12 cellular contexts compared by ENCODE assay signal in genomic region chr10:109966961-109967738, GRCh38. TPM values are rescaled to one million over a fixed set of nuclear protein-coding genes. Genes with fewer than 3 reads are reported as not detected.
DNase-seq lines count a peak whose midpoint lies in the region; ATAC-seq and TF ChIP-seq lines count a peak whose summit lies in the region.
"Had no signal": no experiment of that assay in that cellular context is flagged by ENCODE, and none has a peak within 500 bp of the region (broad histone marks: within the 10 kb centered on the region; RNA-seq: fewer than 3 reads in every experiment).

No MANE protein-coding gene starts in this region.

- no peak for TF ChIP-seq CTCF in endodermal cell (conservative IDR thresholded peaks at IDR 0.05)
- TF ChIP-seq CTCF in prostate gland (IDR thresholded peaks at IDR 0.05): no peak

- no peak for ATAC-seq in HG02884 (IDR thresholded peaks at IDR 0.05; ENCODE audit: unreplicated experiment)
- no peak for ATAC-seq in GM21526 (IDR thresholded peaks at IDR 0.05; ENCODE audit: low FRiP score, unreplicated experiment)
- no peak for ATAC-seq in activated naive CD4-positive, alpha-beta T cell treated with anti-CD3 and anti-CD28 coated beads, Interleukin-2, amount 50 U/mL, for 72 hours

- H3K4me3 Mint-ChIP-seq in endodermal cell: peak overlapping the region; percentile 20
- H3K4me3 Mint-ChIP-seq: CD14-positive monocyte had no signal

- H3K27me3 ChIP-seq in endodermal cell (ENCODE audit: control insufficient read depth, insufficient read depth, low read length, poor library complexity, severe bottlenecking) (no peaks in the 10 kb centered on the region), muscle layer of colon (ENCODE audit: control insufficient read depth in 1 of 2, insufficient read depth in 2 of 2, low read length in 2 of 2) (no peaks in the 10 kb centered on the region), prostate gland (replicated peaks; ENCODE audit: insufficient read depth) (no peaks in the 10 kb centered on the region)

- H3K36me3 Mint-ChIP-seq in endodermal cell (ENCODE audit: low read depth): no peaks in the 10 kb centered on the region
- H3K36me3 Mint-ChIP-seq in activated naive CD4-positive, alpha-beta T cell treated with anti-CD3 and anti-CD28 coated beads, Interleukin-2, amount 50 U/mL, for 72 hours: no peaks in the 10 kb centered on the region
- H3K36me3 Mint-ChIP-seq: CD14-positive monocyte had no signal

- H3K27ac ChIP-seq in endodermal cell (ENCODE audit: low read depth, low read length) (no peak overlapping the region), muscle layer of colon (ENCODE audit: low read depth, low read length) (peak overlapping the region; percentile 21), prostate gland (peak overlapping the region in 1 of 2 donors; percentile 30)

- H3K27me3 Mint-ChIP-seq in endodermal cell (ENCODE audit: insufficient read depth): no peaks in the 10 kb centered on the region

- H3K4me1 ChIP-seq in endodermal cell (ENCODE audit: control insufficient read depth, insufficient read depth, low read length): peaks cover 39% of the 10 kb centered on the region
- no peaks in the 10 kb centered on the region for H3K4me1 ChIP-seq in muscle layer of colon (ENCODE audit: insufficient read depth, low read length)
- peaks cover 5% of the 10 kb centered on the region for H3K4me1 ChIP-seq in prostate gland (replicated peaks)

- no peaks in the 10 kb centered on the region for H3K36me3 ChIP-seq in endodermal cell (ENCODE audit: control insufficient read depth, insufficient read depth, low read length)
- H3K36me3 ChIP-seq in muscle layer of colon (ENCODE audit: insufficient read depth, low read length): no peaks in the 10 kb centered on the region
- H3K36me3 ChIP-seq in prostate gland: no peaks in the 10 kb centered on the region

- H3K27ac Mint-ChIP-seq in endodermal cell: peak overlapping the region; percentile 55
- no peak overlapping the region for H3K27ac Mint-ChIP-seq in activated naive CD4-positive, alpha-beta T cell treated with anti-CD3 and anti-CD28 coated beads, Interleukin-2, amount 50 U/mL, for 72 hours
- H3K27ac Mint-ChIP-seq: CD14-positive monocyte had no signal

- H3K4me3 ChIP-seq in endodermal cell (ENCODE audit: low read length) (no peak overlapping the region), muscle layer of colon (ENCODE audit: low read depth in 1 of 2, low read length in 2 of 2) (no peak overlapping the region), prostate gland (no peak overlapping the region)

- peaks cover 47% of the 10 kb centered on the region for H3K4me1 Mint-ChIP-seq in endodermal cell

- intact Hi-C loops in prostate gland (cut with DNase I): no loop called here

- WGBS in endodermal cell (ENCODE audit: insufficient coverage in 1 of 2, insufficient read length in 1 of 2), 2 experiments: 83 to 89% methylated on average over 6 to 9 of the region's 9 CpGs
- 46% methylated on average over 9 of the region's 9 CpGs for WGBS in prostate gland

- DNase-seq in AG08396 (ENCODE audit: low spot score) (peak; percentile 24), NCI-H2171 (lab: John Stamatoyannopoulos, UW) (peak; percentile 9), endodermal cell (peak; percentile 66), prostate gland (ENCODE audit: low spot score) (no peak)
- DNase-seq in activated naive CD4-positive, alpha-beta T cell treated with anti-CD3 and anti-CD28 coated beads, Interleukin-2, amount 50 U/mL, for 72 hours (ENCODE audit: low spot score in 2 of 2): no peak
- DNase-seq: activated gamma-delta T cell treated with Interleukin-2 at 50 U/mL for 16 hours; MV-4-11; stimulated activated CD4-positive, alpha-beta T cell treated with anti-CD3 and anti-CD28 coated beads, Interleukin-4, amount 100 ng/mL, for 24 hours had no signal

- H3K9me3 ChIP-seq in endodermal cell (ENCODE audit: control insufficient read depth, low read length) (no peaks in the 10 kb centered on the region), muscle layer of colon (ENCODE audit: low read length) (no peaks in the 10 kb centered on the region), prostate gland (no peaks in the 10 kb centered on the region)

- H3K9ac ChIP-seq in endodermal cell (ENCODE audit: extremely low read depth, low read length, poor library complexity, severe bottlenecking) (no peak overlapping the region), muscle layer of colon (ENCODE audit: low read length) (no peak overlapping the region)

- no peak for TF ChIP-seq POLR2A in prostate gland (IDR thresholded peaks at IDR 0.05)

- no peaks in the 10 kb centered on the region for H3K9me3 Mint-ChIP-seq in endodermal cell
- no peaks in the 10 kb centered on the region for H3K9me3 Mint-ChIP-seq in activated naive CD4-positive, alpha-beta T cell treated with anti-CD3 and anti-CD28 coated beads, Interleukin-2, amount 50 U/mL, for 72 hours
- H3K9me3 Mint-ChIP-seq: CD14-positive monocyte had no signal

RNA-seq across cellular contexts. Expression of gene ADD3, which starts 40.6 kb away (rescaled TPM):
- total RNA-seq in endodermal cell (100 to 1,000 TPM; 183 to 241 TPM), prostate gland (100 to 1,000 TPM in 1 of 2 donors, 10 to 100 TPM in 1; 76.4 to 127 TPM)
- polyA plus RNA-seq in endodermal cell (2013, experiment 1 of 2): 105 TPM
- 104 TPM for polyA plus RNA-seq in endodermal cell (2013, experiment 2 of 2)
- 100 to 1,000 TPM in 1 of 2 donors, 10 to 100 TPM in 1; 60.3 to 123 TPM for total RNA-seq in activated naive CD4-positive, alpha-beta T cell treated with anti-CD3 and anti-CD28 coated beads, Interleukin-2, amount 50 U/mL, for 72 hours

RNA-seq across cellular contexts. Expression of gene XPNPEP1, which starts 43.8 kb away (rescaled TPM):
- total RNA-seq in endodermal cell (10 to 100 TPM; 39.2 to 50.2 TPM), prostate gland (10 to 100 TPM; 53.4 to 64.3 TPM)
- polyA plus RNA-seq in endodermal cell (2013, experiment 1 of 2): 54.5 TPM
- polyA plus RNA-seq in endodermal cell (2013, experiment 2 of 2): 51.2 TPM
- total RNA-seq in activated naive CD4-positive, alpha-beta T cell treated with anti-CD3 and anti-CD28 coated beads, Interleukin-2, amount 50 U/mL, for 72 hours: 100 to 1,000 TPM in 1 of 2 donors, 10 to 100 TPM in 1; 77.9 to 118 TPM

Comparison
In these comparisons a context has a peak if more than half of its experiments do, and no peak if none do; other contexts are left out.
1. DNase-seq: peak in AG08396 (single experiment), NCI-H2171 (single experiment) and endodermal cell (single experiment); none in prostate gland (single experiment) and activated naive CD4-positive, alpha-beta T cell treated with anti-CD3 and anti-CD28 coated beads, Interleukin-2, amount 50 U/mL, for 72 hours (0 of 2).